Comparison of ENCODE assay signal across 8 cellular contexts in genomic region chr15:100918034-100918689, GRCh38.
DNase-seq lines count a peak whose midpoint lies in the region; ATAC-seq and TF ChIP-seq lines count a peak whose summit lies in the region.

No MANE protein-coding gene starts in this region.

- H3K4me3 ChIP-seq in epithelial cell of esophagus (ENCODE audit: low read length) = peak overlapping the region; percentile 82

- ATAC-seq in GM18858 (IDR thresholded peaks at IDR 0.05; ENCODE audit: unreplicated experiment) = peak; percentile 49
- ATAC-seq in HG03066 (IDR thresholded peaks at IDR 0.05; ENCODE audit: low read depth, unreplicated experiment) = peak; percentile 55

- TF ChIP-seq CTCF in AG09319 (IDR thresholded peaks at IDR 0.05; ENCODE audit: low read depth, low read length) (peak; percentile 74), epithelial cell of esophagus (IDR thresholded peaks at IDR 0.05; ENCODE audit: insufficient read depth, low read depth, low read length, missing control alignments) (peak; percentile 66)

- DNase-seq in AG09319 (ENCODE audit: extremely low read depth, low read depth) (no peak), NCI-H748 (lab: John Stamatoyannopoulos, UW; ENCODE audit: unreplicated experiment) (peak; percentile 71), epithelial cell of esophagus (ENCODE audit: low read depth) (peak; percentile 85), middle frontal gyrus (ENCODE audit: extremely low spot score, low spot score) (peak; percentile 58)
- peak; percentile 46 to 52 (median 52) for DNase-seq in activated CD8-positive, alpha-beta memory T cell treated with anti-CD3 and anti-CD28 coated beads for 48 hours (ENCODE audit: low read depth in 2 of 3, low spot score in 2 of 3)
- peak; percentile 5 to 27 for DNase-seq in stimulated activated CD8-positive, alpha-beta memory T cell treated with anti-CD3 and anti-CD28 coated beads, Interleukin-4, amount 100 ng/mL, for 1 hour (ENCODE audit: low read depth in 2 of 2, low spot score in 1 of 2)
